ENCODE assay signal across 17 cellular contexts in the genomic region with DNA sequence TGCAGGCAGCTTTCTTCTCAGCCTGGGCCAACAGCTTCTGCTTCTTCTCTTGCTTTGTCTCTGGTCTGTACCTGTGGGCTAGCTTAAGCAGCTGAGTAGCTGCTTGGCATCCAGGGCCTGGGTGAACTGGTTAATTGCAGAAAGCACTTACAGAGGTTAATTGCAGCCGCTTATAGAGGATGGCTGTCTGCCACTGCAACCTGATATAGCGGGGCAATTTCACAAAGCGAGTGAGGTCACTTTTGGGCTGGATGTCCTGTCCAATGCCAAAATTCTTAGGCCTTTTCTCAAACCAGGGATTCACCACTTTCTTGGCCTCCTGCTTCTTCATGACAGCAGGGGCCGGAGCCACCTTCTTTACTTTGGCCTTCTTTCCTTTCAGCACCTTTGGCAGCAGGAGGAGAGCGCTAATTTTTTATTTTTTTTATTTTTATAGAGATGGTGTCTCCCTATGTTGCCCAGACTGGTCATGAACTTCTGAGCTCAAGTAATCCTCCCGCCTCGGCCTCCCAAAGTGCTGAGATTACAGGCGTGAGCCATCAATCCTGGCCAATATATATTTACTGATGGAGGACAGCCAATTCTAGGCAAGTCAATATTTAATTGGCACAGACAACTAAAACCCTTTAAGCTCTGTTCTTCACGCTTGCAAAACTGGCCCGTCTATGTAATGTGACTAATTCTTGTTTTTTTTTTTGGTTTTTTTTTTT.
DNase-seq lines count a peak whose midpoint lies in the region; FAIRE-seq and TF ChIP-seq lines count a peak whose summit lies in the region.
"Had no signal": no experiment of that assay in that cellular context is flagged by ENCODE, and none has a peak within 500 bp of the region (broad histone marks: within the 10 kb centered on the region; RNA-seq: fewer than 3 reads in every experiment).

No MANE protein-coding gene starts in this region.

- FAIRE-seq in RCC 7860 (lab: Jason Lieb, UNC) (no peak), kidney (lab: Jason Lieb, UNC) (no peak)

- H3K4me3 ChIP-seq in stomach (no peak overlapping the region), kidney (ENCODE audit: low read length in 2 of 2) (no peak overlapping the region)
- H3K4me3 ChIP-seq: left ventricle myocardium inferior, spleen, upper lobe of right lung had no signal

- H3K9me3 ChIP-seq in stomach (no peaks in the 10 kb centered on the region), kidney (ENCODE audit: control insufficient read depth in 1 of 2, low read length in 2 of 2) (no peaks in the 10 kb centered on the region)
- H3K9me3 ChIP-seq: left ventricle myocardium inferior, spleen, upper lobe of right lung had no signal

- TF ChIP-seq CTCF in VCaP (conservative IDR thresholded peaks at IDR 0.05) (no peak), stomach (IDR thresholded peaks at IDR 0.05) (no peak), kidney (IDR thresholded peaks at IDR 0.05; ENCODE audit: borderline replicate concordance, extremely low read depth, insufficient read depth) (no peak)

- H3K4me1 ChIP-seq in stomach (no peaks in the 10 kb centered on the region), kidney (ENCODE audit: control insufficient read depth in 1 of 2, insufficient read depth in 1 of 2, low read depth in 1 of 2, low read length in 2 of 2) (no peaks in the 10 kb centered on the region)
- H3K4me1 ChIP-seq: left ventricle myocardium inferior, spleen, upper lobe of right lung had no signal

- DNase-seq in SHP77 (lab: John Stamatoyannopoulos, UW): peak; percentile 2 to 7
- DNase-seq in SHP77 treated with DMSO at 0.1 percent for 48 hours (lab: John Stamatoyannopoulos, UW): no peak
- DNase-seq in NCI-H2029 (lab: John Stamatoyannopoulos, UW): peak; percentile 93
- peak; percentile 47 for DNase-seq in stomach
- DNase-seq in RCC 7860 (ENCODE audit: low spot score): no peak
- DNase-seq in HuH-7.5 (ENCODE audit: low spot score): no peak
- no peak for DNase-seq in kidney
- DNase-seq: activated CD4-positive, alpha-beta T cell treated with anti-CD3 and anti-CD28 coated beads, Interleukin-2, amount 50 U/mL, for 4 hours; activated T-cell treated with anti-CD3 and anti-CD28 coated beads, Interleukin-2, amount 50 U/mL, for 48 hours; effector memory CD8-positive, alpha-beta T cell; left ventricle myocardium inferior; NCI-H1930; spleen; stimulated activated naive B cell treated with anti-CD40 and anti-IgM and Interleukin-4, amounts not matched to agents 10 μg/mL and 1 μg/mL and 100 μg/mL, for 72 hours; upper lobe of right lung had no signal

- H3K27ac ChIP-seq in VCaP (peak overlapping the region; percentile 63), stomach (no peak overlapping the region), kidney (ENCODE audit: low read depth in 2 of 2, low read length in 2 of 2) (no peak overlapping the region)
- H3K27ac ChIP-seq: HL-60, left ventricle myocardium inferior, spleen, upper lobe of right lung had no signal

- WGBS in stomach, 5 donors: 46 to 66% (median 49%) methylated on average over 10 of the region's 10 CpGs

- intact Hi-C loops in stomach (cut with DNase I; ENCODE audit: low total_unique reads) (no loop called here), kidney (cut with DNase I) (no loop called here)

- no peak for TF ChIP-seq POLR2A in stomach (IDR thresholded peaks at IDR 0.05)

- no peak overlapping the region for H3K9ac ChIP-seq in kidney (ENCODE audit: low read length in 2 of 2)

- no peak for TF ChIP-seq EP300 in stomach (IDR thresholded peaks at IDR 0.05)

- no peaks in the 10 kb centered on the region for H3K36me3 ChIP-seq in stomach
- no peaks in the 10 kb centered on the region for H3K36me3 ChIP-seq in kidney (ENCODE audit: control insufficient read depth in 1 of 2, insufficient read depth in 2 of 2, low read length in 2 of 2)
- H3K36me3 ChIP-seq: spleen, upper lobe of right lung had no signal

- H3K27me3 ChIP-seq in stomach: no peaks in the 10 kb centered on the region
- H3K27me3 ChIP-seq: spleen, upper lobe of right lung had no signal

Comparison
In these comparisons a context has a peak if more than half of its experiments do, and no peak if none do; other contexts are left out.
1. DNase-seq: peak in SHP77 (2 of 2), NCI-H2029 (single experiment) and stomach (single experiment); none in SHP77 treated with DMSO at 0.1 percent for 48 hours (single experiment), RCC 7860 (single experiment), HuH-7.5 (single experiment) and kidney (single experiment).